ENCODE assay signal across 9 cellular contexts in genomic region chr4:121706595-121707021, GRCh38. TPM values are rescaled to one million over a fixed set of nuclear protein-coding genes. Genes with fewer than 3 reads are reported as not detected.
DNase-seq lines count a peak whose midpoint lies in the region; ATAC-seq lines count a peak whose summit lies in the region.
"Had no signal": no experiment of that assay in that cellular context is flagged by ENCODE, and none has a peak within 500 bp of the region (broad histone marks: within the 10 kb centered on the region; RNA-seq: fewer than 3 reads in every experiment).

No MANE protein-coding gene starts in this region.

- DNase-seq in HK-2 (ENCODE audit: unreplicated experiment) (peak; percentile 59), NCI-H2029 (lab: John Stamatoyannopoulos, UW) (no peak), dedifferentiated amniotic fluid mesenchymal stem cell (ENCODE audit: extremely low spot score) (no peak), NCI-H2196 (lab: John Stamatoyannopoulos, UW; ENCODE audit: unreplicated experiment) (no peak)
- DNase-seq in activated naive CD4-positive, alpha-beta T cell treated with anti-CD3 and anti-CD28 coated beads, Interleukin-2, amount 50 U/mL, for 72 hours (ENCODE audit: low spot score in 2 of 2) = peak; percentile 64 to 67
- peak; percentile 83 for DNase-seq in stimulated activated CD4-positive, alpha-beta T cell treated with anti-CD3 and anti-CD28 coated beads, Interleukin-1b, Interleukin-23, amount 100 ng/mL, for 48 hours
- DNase-seq: Kasumi-1 had no signal

- peak overlapping the region; percentile 24 to 48 for H3K27ac Mint-ChIP-seq in activated naive CD4-positive, alpha-beta T cell treated with anti-CD3 and anti-CD28 coated beads, Interleukin-2, amount 50 U/mL, for 72 hours

- H3K36me3 Mint-ChIP-seq in activated naive CD4-positive, alpha-beta T cell treated with anti-CD3 and anti-CD28 coated beads, Interleukin-2, amount 50 U/mL, for 72 hours = no peaks in the 10 kb centered on the region

- ATAC-seq in GM18858 (IDR thresholded peaks at IDR 0.05; ENCODE audit: unreplicated experiment) (peak; percentile 42), GM21529 (IDR thresholded peaks at IDR 0.05; ENCODE audit: unreplicated experiment) (no peak)
- peak; percentile 95 for ATAC-seq in activated naive CD4-positive, alpha-beta T cell treated with anti-CD3 and anti-CD28 coated beads, Interleukin-2, amount 50 U/mL, for 72 hours

- no peaks in the 10 kb centered on the region for H3K9me3 Mint-ChIP-seq in activated naive CD4-positive, alpha-beta T cell treated with anti-CD3 and anti-CD28 coated beads, Interleukin-2, amount 50 U/mL, for 72 hours

RNA-seq across cellular contexts. Expression of gene ANXA5, which starts 9.8 kb away (rescaled TPM):
- total RNA-seq in activated naive CD4-positive, alpha-beta T cell treated with anti-CD3 and anti-CD28 coated beads, Interleukin-2, amount 50 U/mL, for 72 hours = 100 to 1,000 TPM in 1 of 2 donors, 10 to 100 TPM in 1; 82.9 to 161 TPM

RNA-seq across cellular contexts. Expression of gene SMIM43, which starts 58.4 kb away (rescaled TPM):
- not detected for total RNA-seq in activated naive CD4-positive, alpha-beta T cell treated with anti-CD3 and anti-CD28 coated beads, Interleukin-2, amount 50 U/mL, for 72 hours

Comparison
In these comparisons a context has a peak if more than half of its experiments do, and no peak if none do; other contexts are left out.
1. DNase-seq: peak in HK-2 (single experiment), activated naive CD4-positive, alpha-beta T cell treated with anti-CD3 and anti-CD28 coated beads, Interleukin-2, amount 50 U/mL, for 72 hours (2 of 2) and stimulated activated CD4-positive, alpha-beta T cell treated with anti-CD3 and anti-CD28 coated beads, Interleukin-1b, Interleukin-23, amount 100 ng/mL, for 48 hours (single experiment); none in NCI-H2029 (single experiment), dedifferentiated amniotic fluid mesenchymal stem cell (single experiment) and NCI-H2196 (single experiment).